In the genomic region with DNA sequence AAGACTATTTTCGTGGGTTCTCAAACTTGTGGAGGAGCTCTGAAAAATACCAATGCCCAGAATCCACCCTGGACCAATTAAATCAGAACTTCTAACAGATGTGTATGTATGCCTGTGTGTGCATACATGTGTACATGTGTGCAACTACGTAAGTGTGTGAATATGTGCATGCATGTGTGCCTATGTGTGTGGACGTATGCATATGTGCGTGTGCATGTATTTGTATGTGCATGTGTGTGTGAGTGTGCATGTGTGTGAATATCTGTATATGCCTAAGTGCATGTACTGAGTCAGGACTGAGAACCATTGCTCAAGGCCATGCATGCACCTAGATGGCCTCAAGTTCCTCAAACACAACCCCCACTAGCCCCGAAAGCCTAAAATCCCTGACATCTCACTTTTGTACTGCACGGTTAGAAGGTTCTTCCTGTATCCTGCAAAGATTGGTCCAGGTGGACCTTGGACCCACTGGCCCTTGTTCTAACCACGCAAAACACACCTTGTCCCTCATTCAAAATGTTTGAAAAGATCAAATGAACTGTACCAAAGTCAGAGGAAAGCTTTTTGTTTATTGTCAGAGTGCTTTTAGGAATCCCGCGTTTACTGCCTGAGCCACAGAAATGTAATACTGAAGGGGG, we compare ENCODE assay signal across 1 cellular context.
TF ChIP-seq lines count a peak whose summit lies in the region.

No MANE protein-coding gene starts in this region.

TF ChIP-seq in SK-N-SH treated with all-trans-retinoic acid at 6 μM for 48 hours, 23 proteins besides CTCF, POLR2A, EP300 and RAD21 (continued from another document):
- TF ChIP-seq, protein P1, sequence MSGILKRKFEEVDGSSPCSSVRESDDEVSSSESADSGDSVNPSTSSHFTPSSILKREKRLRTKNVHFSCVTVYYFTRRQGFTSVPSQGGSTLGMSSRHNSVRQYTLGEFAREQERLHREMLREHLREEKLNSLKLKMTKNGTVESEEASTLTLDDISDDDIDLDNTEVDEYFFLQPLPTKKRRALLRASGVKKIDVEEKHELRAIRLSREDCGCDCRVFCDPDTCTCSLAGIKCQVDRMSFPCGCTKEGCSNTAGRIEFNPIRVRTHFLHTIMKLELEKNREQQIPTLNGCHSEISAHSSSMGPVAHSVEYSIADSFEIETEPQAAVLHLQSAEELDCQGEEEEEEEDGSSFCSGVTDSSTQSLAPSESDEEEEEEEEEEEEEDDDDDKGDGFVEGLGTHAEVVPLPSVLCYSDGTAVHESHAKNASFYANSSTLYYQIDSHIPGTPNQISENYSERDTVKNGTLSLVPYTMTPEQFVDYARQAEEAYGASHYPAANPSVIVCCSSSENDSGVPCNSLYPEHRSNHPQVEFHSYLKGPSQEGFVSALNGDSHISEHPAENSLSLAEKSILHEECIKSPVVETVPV (CRISPR knock-in tag; IDR thresholded peaks at IDR 0.05), result no peak
- TF ChIP-seq, protein P2, sequence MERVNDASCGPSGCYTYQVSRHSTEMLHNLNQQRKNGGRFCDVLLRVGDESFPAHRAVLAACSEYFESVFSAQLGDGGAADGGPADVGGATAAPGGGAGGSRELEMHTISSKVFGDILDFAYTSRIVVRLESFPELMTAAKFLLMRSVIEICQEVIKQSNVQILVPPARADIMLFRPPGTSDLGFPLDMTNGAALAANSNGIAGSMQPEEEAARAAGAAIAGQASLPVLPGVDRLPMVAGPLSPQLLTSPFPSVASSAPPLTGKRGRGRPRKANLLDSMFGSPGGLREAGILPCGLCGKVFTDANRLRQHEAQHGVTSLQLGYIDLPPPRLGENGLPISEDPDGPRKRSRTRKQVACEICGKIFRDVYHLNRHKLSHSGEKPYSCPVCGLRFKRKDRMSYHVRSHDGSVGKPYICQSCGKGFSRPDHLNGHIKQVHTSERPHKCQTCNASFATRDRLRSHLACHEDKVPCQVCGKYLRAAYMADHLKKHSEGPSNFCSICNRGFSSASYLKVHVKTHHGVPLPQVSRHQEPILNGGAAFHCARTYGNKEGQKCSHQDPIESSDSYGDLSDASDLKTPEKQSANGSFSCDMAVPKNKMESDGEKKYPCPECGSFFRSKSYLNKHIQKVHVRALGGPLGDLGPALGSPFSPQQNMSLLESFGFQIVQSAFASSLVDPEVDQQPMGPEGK (CRISPR knock-in tag; IDR thresholded peaks at IDR 0.05; ENCODE audit: borderline replicate concordance), result no peak
- no peak for TF ChIP-seq SNAI2 (CRISPR knock-in tag; IDR thresholded peaks at IDR 0.05)
- TF ChIP-seq ZFP3 (CRISPR knock-in tag; IDR thresholded peaks at IDR 0.05), result no peak
- TF ChIP-seq, protein P3, sequence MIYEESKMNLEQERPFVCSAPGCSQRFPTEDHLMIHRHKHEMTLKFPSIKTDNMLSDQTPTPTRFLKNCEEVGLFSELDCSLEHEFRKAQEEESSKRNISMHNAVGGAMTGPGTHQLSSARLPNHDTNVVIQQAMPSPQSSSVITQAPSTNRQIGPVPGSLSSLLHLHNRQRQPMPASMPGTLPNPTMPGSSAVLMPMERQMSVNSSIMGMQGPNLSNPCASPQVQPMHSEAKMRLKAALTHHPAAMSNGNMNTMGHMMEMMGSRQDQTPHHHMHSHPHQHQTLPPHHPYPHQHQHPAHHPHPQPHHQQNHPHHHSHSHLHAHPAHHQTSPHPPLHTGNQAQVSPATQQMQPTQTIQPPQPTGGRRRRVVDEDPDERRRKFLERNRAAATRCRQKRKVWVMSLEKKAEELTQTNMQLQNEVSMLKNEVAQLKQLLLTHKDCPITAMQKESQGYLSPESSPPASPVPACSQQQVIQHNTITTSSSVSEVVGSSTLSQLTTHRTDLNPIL (CRISPR knock-in tag; IDR thresholded peaks at IDR 0.05; ENCODE audit: low read depth), result no peak
- no peak for TF ChIP-seq TCF4 (CRISPR knock-in tag; IDR thresholded peaks at IDR 0.05; ENCODE audit: borderline replicate concordance)
- TF ChIP-seq OSR1 (CRISPR knock-in tag; IDR thresholded peaks at IDR 0.05), result no peak
- TF ChIP-seq PPARA (CRISPR knock-in tag; IDR thresholded peaks at IDR 0.05; ENCODE audit: borderline replicate concordance), result no peak
- no peak for TF ChIP-seq ZNF565 (CRISPR knock-in tag; conservative IDR thresholded peaks at IDR 0.05; ENCODE audit: low read depth)
